34 cellular contexts compared by ENCODE assay signal in the genomic region with DNA sequence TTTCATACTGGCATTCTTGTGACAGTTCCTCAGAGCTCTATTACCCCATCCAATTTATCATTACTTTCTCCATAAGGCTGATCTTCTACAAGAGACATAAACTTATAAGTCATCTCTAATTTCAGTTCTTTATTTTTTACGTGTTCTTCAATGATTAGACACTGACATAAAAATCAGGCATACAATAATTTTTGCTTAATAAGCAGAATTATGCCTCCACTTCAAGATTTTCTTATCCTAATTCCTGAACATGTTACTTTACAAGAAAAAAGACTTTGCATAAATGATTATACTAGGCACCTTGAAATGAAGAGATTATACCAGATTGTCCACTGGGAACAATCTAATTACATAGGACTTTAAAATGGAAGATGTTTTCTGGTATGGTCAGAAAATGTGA.
"Had no signal": no experiment of that assay in that cellular context is flagged by ENCODE, and none has a peak within 500 bp of the region (broad histone marks: within the 10 kb centered on the region; RNA-seq: fewer than 3 reads in every experiment).

No MANE protein-coding gene starts in this region.

- FAIRE-seq: astrocyte, colon, TTC549 had no signal

- H3K4me1 ChIP-seq: adrenal gland, body of pancreas, breast epithelium had no signal

- H3K4me3 ChIP-seq: adrenal gland, body of pancreas, breast epithelium, coronary artery had no signal

- H3K36me3 ChIP-seq: adrenal gland, brain microvascular endothelial cell, breast epithelium had no signal

- H3K9me3 ChIP-seq: adrenal gland, body of pancreas, breast epithelium had no signal

- ATAC-seq: activated CD8-positive, alpha-beta T cell treated with anti-CD3 and anti-CD28 coated beads for 36 hours; activated naive CD4-positive, alpha-beta T cell treated with anti-CD3 and anti-CD28 coated beads, Interleukin-2, amount 50 U/mL, for 72 hours; activated T-cell treated with anti-CD3 and anti-CD28 coated beads, Interleukin-2, amount 50 U/mL, for 4 hours; activated T-cell treated with anti-CD3 and anti-CD28 coated beads, Interleukin-2, amount 50 U/mL, for 72 hours; activated T-helper 17 cell treated with anti-CD3 and anti-CD28 coated beads, Interleukin-2, amount 50 U/mL, for 72 hours; body of pancreas had no signal

- H3K27me3 ChIP-seq: adrenal gland, body of pancreas, brain microvascular endothelial cell, breast epithelium had no signal

- H3K27ac ChIP-seq: adrenal gland, body of pancreas, brain microvascular endothelial cell, breast epithelium, coronary artery, VCaP had no signal

- DNase-seq: activated B cell treated with CpG ODN at 0.5 μM for 24 hours; activated CD4-positive, alpha-beta memory T cell treated with anti-CD3 and anti-CD28 coated beads for 36 hours; activated CD4-positive, alpha-beta T cell treated with anti-CD3 and anti-CD28 coated beads for 4 hours; activated CD4-positive, alpha-beta T cell treated with anti-CD3 and anti-CD28 coated beads, Interleukin-2, amount 10 ng/mL, durations not matched to agents 24 days and 14 days; activated CD4-positive, alpha-beta T cell treated with anti-CD3 and anti-CD28 coated beads, Interleukin-2, amount 50 U/mL, for 1 hour; activated CD4-positive, alpha-beta T cell treated with anti-CD3 and anti-CD28 coated beads, Interleukin-2, amount 50 U/mL, for 4 hours; activated CD4-positive, CD25-positive, alpha-beta regulatory T cell treated with anti-CD3 and anti-CD28 coated beads, Interleukin-2, amount 50 U/mL, for 72 hours; activated CD8-positive, alpha-beta memory T cell treated with anti-CD3 and anti-CD28 coated beads, Interleukin-2, amount 50 U/mL, for 4 hours; activated CD8-positive, alpha-beta T cell treated with anti-CD3 and anti-CD28 coated beads for 36 hours; activated effector memory CD4-positive, alpha-beta T cell treated with anti-CD3 and anti-CD28 coated beads, Interleukin-2, amount 50 U/mL, for 16 hours; activated gamma-delta T cell treated with Interleukin-2 at 50 U/mL for 16 hours; activated naive CD4-positive, alpha-beta T cell; activated naive CD4-positive, alpha-beta T cell treated with anti-CD3 and anti-CD28 coated beads for 36 hours; activated naive CD4-positive, alpha-beta T cell treated with anti-CD3 and anti-CD28 coated beads, Interleukin-2, amount 50 U/mL, for 16 hours; activated naive CD8-positive, alpha-beta T cell treated with anti-CD3 and anti-CD28 coated beads for 36 hours; activated T-cell treated with anti-CD3 and anti-CD28 coated beads for 4 hours; activated T-cell treated with anti-CD3 and anti-CD28 coated beads, Interleukin-2, amount 50 U/mL, for 1 hour; activated T-cell treated with anti-CD3 and anti-CD28 coated beads, Interleukin-2, amount 50 U/mL, for 4 hours; activated T-cell treated with anti-CD3 and anti-CD28 coated beads, Interleukin-2, amount 50 U/mL, for 72 hours; adrenal gland; amniotic stem cell; aorta; body of pancreas; brain microvascular endothelial cell; central memory CD4-positive, alpha-beta T cell; T-helper 9 cell had no signal
